1 cellular context compared by ENCODE assay signal in genomic region chr19:45717131-45717982, GRCh38.
TF ChIP-seq lines count a peak whose summit lies in the region.

No MANE protein-coding gene starts in this region.

TF ChIP-seq in GM12878, 131 proteins besides CTCF, POLR2A, EP300 and RAD21 (continued from another document and continues in another):
- TF ChIP-seq MLLT1 (IDR thresholded peaks at IDR 0.05) (no peak), ZNF207 (IDR thresholded peaks at IDR 0.05; ENCODE audit: borderline replicate concordance) (peak; percentile 61; the same call in 1 of the 2 replicates), CEBPB (IDR thresholded peaks at IDR 0.05; ENCODE audit: borderline replicate concordance in 1 of 2, low read depth in 2 of 2, low read length in 2 of 2) (no peak), PAX8 (IDR thresholded peaks at IDR 0.05) (no peak), MTA2 (IDR thresholded peaks at IDR 0.05; ENCODE audit: low read depth) (peak; percentile 9), STAT1 (conservative IDR thresholded peaks at IDR 0.05) (no peak; the same call in 1 of the 2 replicates), CREM (IDR thresholded peaks at IDR 0.05; ENCODE audit: low read depth) (peak; percentile 87), RB1 (IDR thresholded peaks at IDR 0.05; ENCODE audit: borderline replicate concordance) (peak; percentile 78; the same call in 1 of the 2 replicates), NFXL1 (IDR thresholded peaks at IDR 0.05; ENCODE audit: borderline replicate concordance) (no peak), CBFB (IDR thresholded peaks at IDR 0.05; ENCODE audit: low read depth) (peak; percentile 13; the same call in 1 of the 2 replicates), FOXK2 (IDR thresholded peaks at IDR 0.05) (peak; percentile 83), BCL11A (IDR thresholded peaks at IDR 0.05; ENCODE audit: low read depth, low read length) (0 out of 2 replicates have a peak, but pooled peaks have one; percentile 36), TBL1XR1 (IDR thresholded peaks at IDR 0.05; ENCODE audit: low read depth, low read length) (peak; percentile 84), NFIC (IDR thresholded peaks at IDR 0.05; ENCODE audit: low read depth, low read length) (no peak; the same call in 1 of the 2 replicates), PAX5 (IDR thresholded peaks at IDR 0.05; ENCODE audit: borderline replicate concordance, low read depth, low read length) (peak; percentile 76; the same call in 1 of the 2 replicates), IKZF1 (conservative IDR thresholded peaks at IDR 0.05) (peak; percentile 89), ZNF687 (IDR thresholded peaks at IDR 0.05) (no peak), POLR2AphosphoS2 (IDR thresholded peaks at IDR 0.05; ENCODE audit: low read depth, low read length) (peak; percentile 95), POU2F2 (IDR thresholded peaks at IDR 0.05; ENCODE audit: borderline replicate concordance, low read depth, low read length) (peak; percentile 73; the same call in 2 of the 3 replicates), SIN3A (IDR thresholded peaks at IDR 0.05; ENCODE audit: low read depth, low read length) (peak; percentile 33; the same call in 1 of the 2 replicates), ZNF622 (IDR thresholded peaks at IDR 0.05) (no peak), DPF2 (IDR thresholded peaks at IDR 0.05) (peak; percentile 71; the same call in 1 of the 2 replicates), SP1 (IDR thresholded peaks at IDR 0.05; ENCODE audit: low read depth, low read length) (peak; percentile 88), HDAC6 (IDR thresholded peaks at IDR 0.05; ENCODE audit: unreplicated experiment) (no peak), MYB (IDR thresholded peaks at IDR 0.05; ENCODE audit: borderline replicate concordance, low read depth, low read length) (no peak), MTA3 (IDR thresholded peaks at IDR 0.05; ENCODE audit: borderline replicate concordance, low read length) (no peak), JUND (IDR thresholded peaks at IDR 0.05; ENCODE audit: low read depth, low read length) (0 out of 2 replicates have a peak, but pooled peaks have one; percentile 11), ETV6 (conservative IDR thresholded peaks at IDR 0.05 in 1 of 2, IDR thresholded peaks at IDR 0.05 in 1 of 2; ENCODE audit: borderline replicate concordance in 1 of 2, low read depth in 1 of 2) (no peak), BMI1 (IDR thresholded peaks at IDR 0.05; ENCODE audit: borderline replicate concordance) (no peak; the same call in 1 of the 2 replicates), BACH1 (IDR thresholded peaks at IDR 0.05; ENCODE audit: borderline replicate concordance) (0 out of 2 replicates have a peak, but pooled peaks have one; percentile 67)
- TF ChIP-seq, protein P1, sequence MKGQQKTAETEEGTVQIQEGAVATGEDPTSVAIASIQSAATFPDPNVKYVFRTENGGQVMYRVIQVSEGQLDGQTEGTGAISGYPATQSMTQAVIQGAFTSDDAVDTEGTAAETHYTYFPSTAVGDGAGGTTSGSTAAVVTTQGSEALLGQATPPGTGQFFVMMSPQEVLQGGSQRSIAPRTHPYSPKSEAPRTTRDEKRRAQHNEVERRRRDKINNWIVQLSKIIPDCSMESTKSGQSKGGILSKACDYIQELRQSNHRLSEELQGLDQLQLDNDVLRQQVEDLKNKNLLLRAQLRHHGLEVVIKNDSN (IDR thresholded peaks at IDR 0.05; ENCODE audit: borderline replicate concordance, extremely low read length, insufficient read depth, low read depth, low read length), result peak; percentile 94
- TF ChIP-seq, protein P2, sequence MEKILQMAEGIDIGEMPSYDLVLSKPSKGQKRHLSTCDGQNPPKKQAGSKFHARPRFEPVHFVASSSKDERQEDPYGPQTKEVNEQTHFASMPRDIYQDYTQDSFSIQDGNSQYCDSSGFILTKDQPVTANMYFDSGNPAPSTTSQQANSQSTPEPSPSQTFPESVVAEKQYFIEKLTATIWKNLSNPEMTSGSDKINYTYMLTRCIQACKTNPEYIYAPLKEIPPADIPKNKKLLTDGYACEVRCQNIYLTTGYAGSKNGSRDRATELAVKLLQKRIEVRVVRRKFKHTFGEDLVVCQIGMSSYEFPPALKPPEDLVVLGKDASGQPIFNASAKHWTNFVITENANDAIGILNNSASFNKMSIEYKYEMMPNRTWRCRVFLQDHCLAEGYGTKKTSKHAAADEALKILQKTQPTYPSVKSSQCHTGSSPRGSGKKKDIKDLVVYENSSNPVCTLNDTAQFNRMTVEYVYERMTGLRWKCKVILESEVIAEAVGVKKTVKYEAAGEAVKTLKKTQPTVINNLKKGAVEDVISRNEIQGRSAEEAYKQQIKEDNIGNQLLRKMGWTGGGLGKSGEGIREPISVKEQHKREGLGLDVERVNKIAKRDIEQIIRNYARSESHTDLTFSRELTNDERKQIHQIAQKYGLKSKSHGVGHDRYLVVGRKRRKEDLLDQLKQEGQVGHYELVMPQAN (conservative IDR thresholded peaks at IDR 0.05), result no peak
- TF ChIP-seq, protein P3, sequence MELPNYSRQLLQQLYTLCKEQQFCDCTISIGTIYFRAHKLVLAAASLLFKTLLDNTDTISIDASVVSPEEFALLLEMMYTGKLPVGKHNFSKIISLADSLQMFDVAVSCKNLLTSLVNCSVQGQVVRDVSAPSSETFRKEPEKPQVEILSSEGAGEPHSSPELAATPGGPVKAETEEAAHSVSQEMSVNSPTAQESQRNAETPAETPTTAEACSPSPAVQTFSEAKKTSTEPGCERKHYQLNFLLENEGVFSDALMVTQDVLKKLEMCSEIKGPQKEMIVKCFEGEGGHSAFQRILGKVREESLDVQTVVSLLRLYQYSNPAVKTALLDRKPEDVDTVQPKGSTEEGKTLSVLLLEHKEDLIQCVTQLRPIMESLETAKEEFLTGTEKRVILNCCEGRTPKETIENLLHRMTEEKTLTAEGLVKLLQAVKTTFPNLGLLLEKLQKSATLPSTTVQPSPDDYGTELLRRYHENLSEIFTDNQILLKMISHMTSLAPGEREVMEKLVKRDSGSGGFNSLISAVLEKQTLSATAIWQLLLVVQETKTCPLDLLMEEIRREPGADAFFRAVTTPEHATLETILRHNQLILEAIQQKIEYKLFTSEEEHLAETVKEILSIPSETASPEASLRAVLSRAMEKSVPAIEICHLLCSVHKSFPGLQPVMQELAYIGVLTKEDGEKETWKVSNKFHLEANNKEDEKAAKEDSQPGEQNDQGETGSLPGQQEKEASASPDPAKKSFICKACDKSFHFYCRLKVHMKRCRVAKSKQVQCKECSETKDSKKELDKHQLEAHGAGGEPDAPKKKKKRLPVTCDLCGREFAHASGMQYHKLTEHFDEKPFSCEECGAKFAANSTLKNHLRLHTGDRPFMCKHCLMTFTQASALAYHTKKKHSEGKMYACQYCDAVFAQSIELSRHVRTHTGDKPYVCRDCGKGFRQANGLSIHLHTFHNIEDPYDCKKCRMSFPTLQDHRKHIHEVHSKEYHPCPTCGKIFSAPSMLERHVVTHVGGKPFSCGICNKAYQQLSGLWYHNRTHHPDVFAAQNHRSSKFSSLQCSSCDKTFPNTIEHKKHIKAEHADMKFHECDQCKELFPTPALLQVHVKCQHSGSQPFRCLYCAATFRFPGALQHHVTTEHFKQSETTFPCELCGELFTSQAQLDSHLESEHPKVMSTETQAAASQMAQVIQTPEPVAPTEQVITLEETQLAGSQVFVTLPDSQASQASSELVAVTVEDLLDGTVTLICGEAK (IDR thresholded peaks at IDR 0.05; ENCODE audit: borderline replicate concordance), result no peak; the same call in 1 of the 2 replicates
- TF ChIP-seq, protein P4, sequence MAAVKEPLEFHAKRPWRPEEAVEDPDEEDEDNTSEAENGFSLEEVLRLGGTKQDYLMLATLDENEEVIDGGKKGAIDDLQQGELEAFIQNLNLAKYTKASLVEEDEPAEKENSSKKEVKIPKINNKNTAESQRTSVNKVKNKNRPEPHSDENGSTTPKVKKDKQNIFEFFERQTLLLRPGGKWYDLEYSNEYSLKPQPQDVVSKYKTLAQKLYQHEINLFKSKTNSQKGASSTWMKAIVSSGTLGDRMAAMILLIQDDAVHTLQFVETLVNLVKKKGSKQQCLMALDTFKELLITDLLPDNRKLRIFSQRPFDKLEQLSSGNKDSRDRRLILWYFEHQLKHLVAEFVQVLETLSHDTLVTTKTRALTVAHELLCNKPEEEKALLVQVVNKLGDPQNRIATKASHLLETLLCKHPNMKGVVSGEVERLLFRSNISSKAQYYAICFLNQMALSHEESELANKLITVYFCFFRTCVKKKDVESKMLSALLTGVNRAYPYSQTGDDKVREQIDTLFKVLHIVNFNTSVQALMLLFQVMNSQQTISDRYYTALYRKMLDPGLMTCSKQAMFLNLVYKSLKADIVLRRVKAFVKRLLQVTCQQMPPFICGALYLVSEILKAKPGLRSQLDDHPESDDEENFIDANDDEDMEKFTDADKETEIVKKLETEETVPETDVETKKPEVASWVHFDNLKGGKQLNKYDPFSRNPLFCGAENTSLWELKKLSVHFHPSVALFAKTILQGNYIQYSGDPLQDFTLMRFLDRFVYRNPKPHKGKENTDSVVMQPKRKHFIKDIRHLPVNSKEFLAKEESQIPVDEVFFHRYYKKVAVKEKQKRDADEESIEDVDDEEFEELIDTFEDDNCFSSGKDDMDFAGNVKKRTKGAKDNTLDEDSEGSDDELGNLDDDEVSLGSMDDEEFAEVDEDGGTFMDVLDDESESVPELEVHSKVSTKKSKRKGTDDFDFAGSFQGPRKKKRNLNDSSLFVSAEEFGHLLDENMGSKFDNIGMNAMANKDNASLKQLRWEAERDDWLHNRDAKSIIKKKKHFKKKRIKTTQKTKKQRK (IDR thresholded peaks at IDR 0.05; ENCODE audit: low read depth, low read length), result no peak
- TF ChIP-seq, protein P5, sequence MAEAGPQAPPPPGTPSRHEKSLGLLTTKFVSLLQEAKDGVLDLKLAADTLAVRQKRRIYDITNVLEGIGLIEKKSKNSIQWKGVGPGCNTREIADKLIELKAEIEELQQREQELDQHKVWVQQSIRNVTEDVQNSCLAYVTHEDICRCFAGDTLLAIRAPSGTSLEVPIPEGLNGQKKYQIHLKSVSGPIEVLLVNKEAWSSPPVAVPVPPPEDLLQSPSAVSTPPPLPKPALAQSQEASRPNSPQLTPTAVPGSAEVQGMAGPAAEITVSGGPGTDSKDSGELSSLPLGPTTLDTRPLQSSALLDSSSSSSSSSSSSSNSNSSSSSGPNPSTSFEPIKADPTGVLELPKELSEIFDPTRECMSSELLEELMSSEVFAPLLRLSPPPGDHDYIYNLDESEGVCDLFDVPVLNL (IDR thresholded peaks at IDR 0.05; ENCODE audit: low read depth, low read length), result peak; percentile 61; the same call in 1 of the 2 replicates
- TF ChIP-seq, protein P6, sequence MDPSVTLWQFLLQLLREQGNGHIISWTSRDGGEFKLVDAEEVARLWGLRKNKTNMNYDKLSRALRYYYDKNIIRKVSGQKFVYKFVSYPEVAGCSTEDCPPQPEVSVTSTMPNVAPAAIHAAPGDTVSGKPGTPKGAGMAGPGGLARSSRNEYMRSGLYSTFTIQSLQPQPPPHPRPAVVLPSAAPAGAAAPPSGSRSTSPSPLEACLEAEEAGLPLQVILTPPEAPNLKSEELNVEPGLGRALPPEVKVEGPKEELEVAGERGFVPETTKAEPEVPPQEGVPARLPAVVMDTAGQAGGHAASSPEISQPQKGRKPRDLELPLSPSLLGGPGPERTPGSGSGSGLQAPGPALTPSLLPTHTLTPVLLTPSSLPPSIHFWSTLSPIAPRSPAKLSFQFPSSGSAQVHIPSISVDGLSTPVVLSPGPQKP (IDR thresholded peaks at IDR 0.05; ENCODE audit: low read depth, low read length), result peak; percentile 97
